ENCODE assay signal across 27 cellular contexts in genomic region chr9:89115426-89115825, GRCh38.
"Had no signal": no experiment of that assay in that cellular context is flagged by ENCODE, and none has a peak within 500 bp of the region (broad histone marks: within the 10 kb centered on the region; RNA-seq: fewer than 3 reads in every experiment).

No MANE protein-coding gene starts in this region.

- H3K9me3 ChIP-seq: neutrophil, ovary, right atrium auricular region, right lobe of liver, stomach, testis, thyroid gland, transverse colon, upper lobe of right lung, uterus had no signal

- H3K4me3 ChIP-seq: left ventricle myocardium inferior, lung, neural progenitor cell, ovary, right atrium auricular region, right lobe of liver, smooth muscle cell, stomach, testis, thyroid gland, transverse colon, upper lobe of right lung, uterus had no signal

- H3K4me2 ChIP-seq: neural progenitor cell, smooth muscle cell had no signal

- H3K9ac ChIP-seq: neural progenitor cell had no signal

- ATAC-seq: right lobe of liver; stimulated activated memory B cell treated with anti-CD40 and anti-IgM and Interleukin-4, amounts not matched to agents 10 μg/mL and 1 μg/mL and 100 μg/mL, for 72 hours; stimulated activated naive CD8-positive, alpha-beta T cell treated with anti-CD3 and anti-CD28 coated beads, Interleukin-15, Interleukin-2, amounts not matched to agents 100 U/mL and 50 U/mL, for 24 hours; upper lobe of right lung had no signal

- H3K27me3 ChIP-seq: neural progenitor cell, ovary, right atrium auricular region, right lobe of liver, stomach, testis, thyroid gland, transverse colon, upper lobe of right lung, uterus had no signal

- H3K4me1 ChIP-seq: left ventricle myocardium inferior, neural progenitor cell, right atrium auricular region, right lobe of liver, stomach, testis, thyroid gland, transverse colon, upper lobe of right lung, uterus had no signal

- H2AFZ ChIP-seq: neural progenitor cell had no signal

- H3K36me3 ChIP-seq: left ventricle myocardium inferior, neural progenitor cell, neutrophil, ovary, right atrium auricular region, right lobe of liver, stomach, thyroid gland, transverse colon, upper lobe of right lung, uterus had no signal

- DNase-seq: hypothalamus; islet precursor cell; left ventricle myocardium inferior; mesendoderm; naive B cell; natural killer cell; nephron progenitor cell; occipital lobe; ovary; right lobe of liver; stimulated activated CD4-positive, alpha-beta T cell treated with anti-CD3 and anti-CD28 coated beads, Interleukin-1b, Interleukin-23, amount 100 ng/mL, for 48 hours; stimulated activated CD4-positive, alpha-beta T cell treated with anti-CD3 and anti-CD28 coated beads, Interleukin-2, amount 100 ng/mL, for 48 hours; stimulated activated CD4-positive, alpha-beta T cell treated with anti-CD3 and anti-CD28 coated beads, Interleukin-4, amount 100 ng/mL, for 4 hours; stimulated activated CD8-positive, alpha-beta memory T cell treated with anti-CD3 and anti-CD28 coated beads, Interleukin-4, amount 100 ng/mL, for 48 hours; stimulated activated naive CD8-positive, alpha-beta T cell treated with anti-CD3 and anti-CD28 coated beads, Interleukin-15, Interleukin-2, amounts not matched to agents 100 U/mL and 50 U/mL, for 24 hours; stomach; testis; thyroid gland; transverse colon; upper lobe of right lung; uterus had no signal

- H3K27ac ChIP-seq: left ventricle myocardium inferior, neural progenitor cell, neutrophil, ovary, right atrium auricular region, right lobe of liver, stomach, testis, thyroid gland, transverse colon, upper lobe of right lung, uterus had no signal
